1 cellular context compared by ENCODE assay signal in genomic region chrX:129316461-129316860, GRCh38.
TF ChIP-seq lines count a peak whose summit lies in the region.

No MANE protein-coding gene starts in this region.

TF ChIP-seq in SK-N-SH treated with all-trans-retinoic acid at 6 μM for 48 hours, 23 proteins besides CTCF, POLR2A, EP300 and RAD21 (continued from another document):
- TF ChIP-seq OSR1 (CRISPR knock-in tag; IDR thresholded peaks at IDR 0.05) (no peak), PPARA (CRISPR knock-in tag; IDR thresholded peaks at IDR 0.05; ENCODE audit: borderline replicate concordance) (no peak), ZNF8 (CRISPR knock-in tag; IDR thresholded peaks at IDR 0.05) (no peak), CSRNP3 (CRISPR knock-in tag; IDR thresholded peaks at IDR 0.05) (no peak), ZFP30 (CRISPR knock-in tag; IDR thresholded peaks at IDR 0.05) (no peak), RARB (CRISPR knock-in tag; IDR thresholded peaks at IDR 0.05) (no peak), ISL1 (CRISPR knock-in tag; IDR thresholded peaks at IDR 0.05) (no peak), SNAI2 (CRISPR knock-in tag; IDR thresholded peaks at IDR 0.05) (no peak)
- TF ChIP-seq, protein P1, sequence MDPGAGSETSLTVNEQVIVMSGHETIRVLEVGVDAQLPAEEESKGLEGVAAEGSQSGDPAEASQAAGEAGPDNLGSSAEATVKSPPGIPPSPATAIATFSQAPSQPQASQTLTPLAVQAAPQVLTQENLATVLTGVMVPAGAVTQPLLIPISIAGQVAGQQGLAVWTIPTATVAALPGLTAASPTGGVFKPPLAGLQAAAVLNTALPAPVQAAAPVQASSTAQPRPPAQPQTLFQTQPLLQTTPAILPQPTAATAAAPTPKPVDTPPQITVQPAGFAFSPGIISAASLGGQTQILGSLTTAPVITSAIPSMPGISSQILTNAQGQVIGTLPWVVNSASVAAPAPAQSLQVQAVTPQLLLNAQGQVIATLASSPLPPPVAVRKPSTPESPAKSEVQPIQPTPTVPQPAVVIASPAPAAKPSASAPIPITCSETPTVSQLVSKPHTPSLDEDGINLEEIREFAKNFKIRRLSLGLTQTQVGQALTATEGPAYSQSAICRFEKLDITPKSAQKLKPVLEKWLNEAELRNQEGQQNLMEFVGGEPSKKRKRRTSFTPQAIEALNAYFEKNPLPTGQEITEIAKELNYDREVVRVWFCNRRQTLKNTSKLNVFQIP (CRISPR knock-in tag; IDR thresholded peaks at IDR 0.05; ENCODE audit: borderline replicate concordance, low read depth): no peak
- TF ChIP-seq, protein P2, sequence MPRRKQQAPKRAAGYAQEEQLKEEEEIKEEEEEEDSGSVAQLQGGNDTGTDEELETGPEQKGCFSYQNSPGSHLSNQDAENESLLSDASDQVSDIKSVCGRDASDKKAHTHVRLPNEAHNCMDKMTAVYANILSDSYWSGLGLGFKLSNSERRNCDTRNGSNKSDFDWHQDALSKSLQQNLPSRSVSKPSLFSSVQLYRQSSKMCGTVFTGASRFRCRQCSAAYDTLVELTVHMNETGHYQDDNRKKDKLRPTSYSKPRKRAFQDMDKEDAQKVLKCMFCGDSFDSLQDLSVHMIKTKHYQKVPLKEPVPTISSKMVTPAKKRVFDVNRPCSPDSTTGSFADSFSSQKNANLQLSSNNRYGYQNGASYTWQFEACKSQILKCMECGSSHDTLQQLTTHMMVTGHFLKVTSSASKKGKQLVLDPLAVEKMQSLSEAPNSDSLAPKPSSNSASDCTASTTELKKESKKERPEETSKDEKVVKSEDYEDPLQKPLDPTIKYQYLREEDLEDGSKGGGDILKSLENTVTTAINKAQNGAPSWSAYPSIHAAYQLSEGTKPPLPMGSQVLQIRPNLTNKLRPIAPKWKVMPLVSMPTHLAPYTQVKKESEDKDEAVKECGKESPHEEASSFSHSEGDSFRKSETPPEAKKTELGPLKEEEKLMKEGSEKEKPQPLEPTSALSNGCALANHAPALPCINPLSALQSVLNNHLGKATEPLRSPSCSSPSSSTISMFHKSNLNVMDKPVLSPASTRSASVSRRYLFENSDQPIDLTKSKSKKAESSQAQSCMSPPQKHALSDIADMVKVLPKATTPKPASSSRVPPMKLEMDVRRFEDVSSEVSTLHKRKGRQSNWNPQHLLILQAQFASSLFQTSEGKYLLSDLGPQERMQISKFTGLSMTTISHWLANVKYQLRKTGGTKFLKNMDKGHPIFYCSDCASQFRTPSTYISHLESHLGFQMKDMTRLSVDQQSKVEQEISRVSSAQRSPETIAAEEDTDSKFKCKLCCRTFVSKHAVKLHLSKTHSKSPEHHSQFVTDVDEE (CRISPR knock-in tag; IDR thresholded peaks at IDR 0.05): no peak
